8 cellular contexts compared by ENCODE assay signal in the genomic region with DNA sequence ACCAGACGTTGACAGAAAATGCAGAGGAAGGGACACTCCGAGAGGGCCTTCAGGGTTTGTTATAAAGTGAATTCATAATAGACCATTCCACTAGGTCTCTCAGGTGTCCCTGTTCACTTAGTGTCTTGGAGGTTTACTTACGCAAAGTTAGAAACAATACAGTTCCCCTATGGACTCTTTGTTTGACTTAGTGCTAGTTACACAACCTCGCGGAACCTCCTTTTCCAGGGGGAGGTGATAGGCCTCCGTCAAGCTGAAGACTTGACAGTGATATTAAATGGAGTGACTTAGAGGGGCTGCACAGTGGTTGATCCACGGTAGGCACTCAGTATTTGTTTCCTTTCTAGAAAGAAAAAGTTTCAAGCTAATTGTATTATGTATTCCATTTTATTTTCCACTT. TPM values are rescaled to one million over a fixed set of nuclear protein-coding genes. Genes with fewer than 3 reads are reported as not detected.
DNase-seq lines count a peak whose midpoint lies in the region; ATAC-seq and TF ChIP-seq lines count a peak whose summit lies in the region.

No MANE protein-coding gene starts in this region.

- H3K79me2 ChIP-seq in neural progenitor cell (ENCODE audit: low read depth) = peaks cover 93% of the 10 kb centered on the region

- peak overlapping the region; percentile 70 for H3K27ac Mint-ChIP-seq in CD4-positive, alpha-beta T cell
- H3K27ac Mint-ChIP-seq in dendritic cell treated with granulocyte-macrophage colony-stimulating factor and Interleukin-4, amounts not matched to agents 40 ng/mL and 50 ng/mL, for 4 days = peak overlapping the region; percentile 98
- H3K27ac Mint-ChIP-seq in neural progenitor cell = no peak overlapping the region

- H3K36me3 Mint-ChIP-seq in CD4-positive, alpha-beta T cell (ENCODE audit: low read depth) = peaks cover 60% of the 10 kb centered on the region
- H3K36me3 Mint-ChIP-seq in dendritic cell treated with granulocyte-macrophage colony-stimulating factor and Interleukin-4, amounts not matched to agents 40 ng/mL and 50 ng/mL, for 4 days (ENCODE audit: low read depth) = peaks cover 51% of the 10 kb centered on the region
- H3K36me3 Mint-ChIP-seq in neural progenitor cell = peaks cover 14% of the 10 kb centered on the region

- no peak for TF ChIP-seq CTCF in CD4-positive, alpha-beta T cell (IDR thresholded peaks at IDR 0.05)
- no peak for TF ChIP-seq CTCF in NB4 (IDR thresholded peaks at IDR 0.05; ENCODE audit: low read depth, low read length)
- no peak for TF ChIP-seq CTCF in neural progenitor cell (IDR thresholded peaks at IDR 0.05)

- H3K4me1 Mint-ChIP-seq in CD4-positive, alpha-beta T cell (ENCODE audit: low read depth) = peaks cover 68% of the 10 kb centered on the region
- H3K4me1 Mint-ChIP-seq in dendritic cell treated with granulocyte-macrophage colony-stimulating factor and Interleukin-4, amounts not matched to agents 40 ng/mL and 50 ng/mL, for 4 days (ENCODE audit: low read depth) = peaks cover 38% of the 10 kb centered on the region
- peaks cover 25% of the 10 kb centered on the region for H3K4me1 Mint-ChIP-seq in neural progenitor cell

- H3K4me2 ChIP-seq in neural progenitor cell = peak overlapping the region; percentile 98

- CTCF ChIA-PET in CD4-positive, alpha-beta T cell (lab: Charles Lee) = no interaction called here

- POLR2A ChIA-PET in CD4-positive, alpha-beta T cell (lab: Charles Lee) = interaction anchor here (0.6 to 3.6 kb wide), 5 partner anchors 11 to 113 kb away, joined by 3 to 56 read pairs (median 4); a partner anchor contains a TSS

- DNase-seq in CD4-positive, alpha-beta T cell = no peak
- DNase-seq in NB4 (ENCODE audit: low read depth) (peak; percentile 77), neural progenitor cell (ENCODE audit: low spot score) (no peak), KBM-7 (no peak), RPMI8226 (no peak)

- H2AFZ ChIP-seq in neural progenitor cell (replicated peaks) = no peak overlapping the region

- H3K4me1 ChIP-seq in neural progenitor cell = peaks cover 13% of the 10 kb centered on the region

- peak overlapping the region; percentile 98 for H3K4me3 Mint-ChIP-seq in CD4-positive, alpha-beta T cell
- H3K4me3 Mint-ChIP-seq in dendritic cell treated with granulocyte-macrophage colony-stimulating factor and Interleukin-4, amounts not matched to agents 40 ng/mL and 50 ng/mL, for 4 days = peak overlapping the region; percentile 93
- H3K4me3 Mint-ChIP-seq in neural progenitor cell = peak overlapping the region; percentile 97

- in situ Hi-C loops in KBM-7 (cut with MboI; ENCODE audit: low pct_unique_long_range_greater_than_20kb, low sequenced_read_pairs) = no loop called here

- H3K27ac ChIP-seq in CD4-positive, alpha-beta T cell (ENCODE audit: low read depth, low read length) = no peak overlapping the region
- no peak overlapping the region for H3K27ac ChIP-seq in neural progenitor cell

- no peaks in the 10 kb centered on the region for H3K9me3 Mint-ChIP-seq in CD4-positive, alpha-beta T cell
- no peaks in the 10 kb centered on the region for H3K9me3 Mint-ChIP-seq in dendritic cell treated with granulocyte-macrophage colony-stimulating factor and Interleukin-4, amounts not matched to agents 40 ng/mL and 50 ng/mL, for 4 days
- H3K9me3 Mint-ChIP-seq in neural progenitor cell = no peaks in the 10 kb centered on the region

- H4K20me1 ChIP-seq in neural progenitor cell (ENCODE audit: low read depth) = peaks cover 59% of the 10 kb centered on the region

- H3K4me3 ChIP-seq in NB4 (ENCODE audit: low read depth, low read length) = peak overlapping the region; percentile 98
- H3K4me3 ChIP-seq in neural progenitor cell = peak overlapping the region; percentile 82

- H3K9me3 ChIP-seq in CD4-positive, alpha-beta T cell (ENCODE audit: control insufficient read depth, low read length) = no peaks in the 10 kb centered on the region
- no peaks in the 10 kb centered on the region for H3K9me3 ChIP-seq in neural progenitor cell (ENCODE audit: low read depth)

- H3K27me3 Mint-ChIP-seq in CD4-positive, alpha-beta T cell = no peaks in the 10 kb centered on the region
- no peaks in the 10 kb centered on the region for H3K27me3 Mint-ChIP-seq in dendritic cell treated with granulocyte-macrophage colony-stimulating factor and Interleukin-4, amounts not matched to agents 40 ng/mL and 50 ng/mL, for 4 days
- H3K27me3 Mint-ChIP-seq in neural progenitor cell (ENCODE audit: insufficient read depth, low read depth) = peaks cover 4% of the 10 kb centered on the region

- intact Hi-C loops in CD4-positive, alpha-beta T cell (cut with DNase I, micrococcal nuclease) = loop anchor here in 1 of 2 experiments (2.0 kb wide), 2 partner anchors 191 to 509 kb away; a partner anchor contains a TSS
- intact Hi-C loops in dendritic cell treated with granulocyte-macrophage colony-stimulating factor and Interleukin-4, amounts not matched to agents 40 ng/mL and 50 ng/mL, for 4 days (cut with micrococcal nuclease) = loop anchor here (5.0 kb wide), 1 partner anchor 106 kb away; no protein-coding TSS in a partner anchor

- no peaks in the 10 kb centered on the region for H3K27me3 ChIP-seq in CD4-positive, alpha-beta T cell (ENCODE audit: control insufficient read depth, insufficient read depth, low read length)
- H3K27me3 ChIP-seq in neural progenitor cell = no peaks in the 10 kb centered on the region

- peaks cover 13% of the 10 kb centered on the region for H3F3A ChIP-seq in neural progenitor cell (ENCODE audit: low read depth)

- TF ChIP-seq POLR2A in NB4 (IDR thresholded peaks at IDR 0.05; ENCODE audit: extremely low read depth, insufficient read length) = no peak

- ATAC-seq in CD4-positive, alpha-beta T cell (ENCODE audit: poor library complexity) = no peak
- ATAC-seq in GM18519 (IDR thresholded peaks at IDR 0.05; ENCODE audit: low FRiP score, unreplicated experiment) = no peak
- ATAC-seq in GM21390 (IDR thresholded peaks at IDR 0.05; ENCODE audit: unreplicated experiment) = no peak

- peaks cover 14% of the 10 kb centered on the region for H3K36me3 ChIP-seq in neural progenitor cell

- H3K9ac ChIP-seq in neural progenitor cell = peak overlapping the region; percentile 99

RNA-seq across cellular contexts. Expression of a gene that starts 1.3 kb away (rescaled TPM):
- 10 to 100 TPM; 27.4 to 32.0 TPM for total RNA-seq in CD4-positive, alpha-beta T cell
- 532 TPM in 2 replicates for total RNA-seq in neural progenitor cell (ENCODE audit: low replicate concordance)

RNA-seq across cellular contexts. Expression of a gene that starts 1.7 kb away (rescaled TPM):
- 1 to 10 TPM; 2.6 to 3.2 TPM for total RNA-seq in CD4-positive, alpha-beta T cell
- total RNA-seq in neural progenitor cell (ENCODE audit: low replicate concordance) = 31.7 and 50.8 TPM in 2 replicates

RNA-seq across cellular contexts. Expression of a gene that starts 56.3 kb away (rescaled TPM):
- under 1 TPM in 1 of 2 experiments, not detected in 1; 0.36 TPM for total RNA-seq in CD4-positive, alpha-beta T cell
- total RNA-seq in neural progenitor cell (ENCODE audit: low replicate concordance) = 11.3 and 11.6 TPM in 2 replicates

Comparison
In these comparisons a context has a peak if more than half of its experiments do, and no peak if none do; other contexts are left out.
1. RNA of a gene that starts 1.3 kb away (total RNA-seq): 532 TPM in neural progenitor cell; 27.4 to 32.0 TPM in CD4-positive, alpha-beta T cell; every median in the first group is over 10 times any median in the second.
2. Peak in every context shown above with its lines, with median percentiles within 50 percentile points of each other: H3K4me3 Mint-ChIP-seq.